15 cellular contexts compared by ENCODE assay signal in genomic region chr16:20532284-20532792, GRCh38. TPM values are rescaled to one million over a fixed set of nuclear protein-coding genes. Genes with fewer than 3 reads are reported as not detected.
"Had no signal": no experiment of that assay in that cellular context is flagged by ENCODE, and none has a peak within 500 bp of the region (broad histone marks: within the 10 kb centered on the region; RNA-seq: fewer than 3 reads in every experiment).

No MANE protein-coding gene starts in this region.

RNA-seq across cellular contexts. Expression of gene ACSM2B, which starts 43.8 kb away (rescaled TPM):
- total RNA-seq: activated naive CD4-positive, alpha-beta T cell treated with anti-CD3 and anti-CD28 coated beads for 36 hours; activated naive CD4-positive, alpha-beta T cell treated with anti-CD3 and anti-CD28 coated beads, Interleukin-2, amount 50 U/mL, for 72 hours; activated naive CD8-positive, alpha-beta T cell treated with anti-CD3 and anti-CD28 coated beads for 36 hours; activated naive CD8-positive, alpha-beta T cell treated with anti-CD3 and anti-CD28 coated beads, Interleukin-2, amount 10 ng/mL, durations not matched to agents 7 days and 5 days; activated T-helper 1 cell treated with anti-CD3 and anti-CD28 coated beads, Interleukin-12 subunit alpha, Interleukin-12 subunit beta, Interleukin-2, Interleukin-4 antibody, amounts not matched to agents 30 ng/mL and 10 ng/mL and 1 ng/mL, durations not matched to agents 14 hours and 24 hours and 36 hours; activated T-helper 17 cell treated with anti-CD3 and anti-CD28 coated beads, Interleukin-2, amount 50 U/mL, for 72 hours; aorta; ascending aorta; astrocyte; breast epithelium; bronchial epithelial cell; cardiac muscle cell; cardiac septum; cerebellum; chondrocyte had no signal
- polyA plus RNA-seq: aorta, cardiac muscle cell had no signal
